ENCODE assay signal across 5 cellular contexts in genomic region chr7:77062557-77062956, GRCh38. TPM values are rescaled to one million over a fixed set of nuclear protein-coding genes. Genes with fewer than 3 reads are reported as not detected.
"Had no signal": no experiment of that assay in that cellular context is flagged by ENCODE, and none has a peak within 500 bp of the region (broad histone marks: within the 10 kb centered on the region; RNA-seq: fewer than 3 reads in every experiment).

A gene with protein sequence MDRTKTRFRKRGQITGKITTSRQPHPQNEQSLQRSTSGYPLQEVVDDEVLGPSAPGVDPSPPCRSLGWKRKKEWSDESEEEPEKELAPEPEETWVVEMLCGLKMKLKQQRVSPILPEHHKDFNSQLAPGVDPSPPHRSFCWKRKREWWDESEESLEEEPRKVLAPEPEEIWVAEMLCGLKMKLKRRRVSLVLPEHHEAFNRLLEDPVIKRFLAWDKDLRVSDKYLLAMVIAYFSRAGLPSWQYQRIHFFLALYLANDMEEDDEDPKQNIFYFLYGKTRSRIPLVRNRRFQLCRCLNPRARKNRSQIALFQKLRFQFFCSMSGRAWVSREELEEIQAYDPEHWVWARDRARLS (minus strand): TSS chr7:77062558. CDS start chr7:77060512, 2,046 bp downstream.

RNA-seq across cellular contexts. Expression of the gene that starts here (rescaled TPM):
- total RNA-seq: GM23338, H1, H9, HT-29, IMR-90 had no signal
- polyA plus RNA-seq: H1, IMR-90 had no signal
